Comparison of ENCODE assay signal across 1 cellular context in genomic region chr18:69943021-69943420, GRCh38.
TF ChIP-seq lines count a peak whose summit lies in the region.

No MANE protein-coding gene starts in this region.

TF ChIP-seq in HCT116, 20 proteins besides CTCF, POLR2A, EP300 and RAD21 (continued from another document):
- no peak for TF ChIP-seq ZFX (IDR thresholded peaks at IDR 0.05)
- TF ChIP-seq, protein P1, sequence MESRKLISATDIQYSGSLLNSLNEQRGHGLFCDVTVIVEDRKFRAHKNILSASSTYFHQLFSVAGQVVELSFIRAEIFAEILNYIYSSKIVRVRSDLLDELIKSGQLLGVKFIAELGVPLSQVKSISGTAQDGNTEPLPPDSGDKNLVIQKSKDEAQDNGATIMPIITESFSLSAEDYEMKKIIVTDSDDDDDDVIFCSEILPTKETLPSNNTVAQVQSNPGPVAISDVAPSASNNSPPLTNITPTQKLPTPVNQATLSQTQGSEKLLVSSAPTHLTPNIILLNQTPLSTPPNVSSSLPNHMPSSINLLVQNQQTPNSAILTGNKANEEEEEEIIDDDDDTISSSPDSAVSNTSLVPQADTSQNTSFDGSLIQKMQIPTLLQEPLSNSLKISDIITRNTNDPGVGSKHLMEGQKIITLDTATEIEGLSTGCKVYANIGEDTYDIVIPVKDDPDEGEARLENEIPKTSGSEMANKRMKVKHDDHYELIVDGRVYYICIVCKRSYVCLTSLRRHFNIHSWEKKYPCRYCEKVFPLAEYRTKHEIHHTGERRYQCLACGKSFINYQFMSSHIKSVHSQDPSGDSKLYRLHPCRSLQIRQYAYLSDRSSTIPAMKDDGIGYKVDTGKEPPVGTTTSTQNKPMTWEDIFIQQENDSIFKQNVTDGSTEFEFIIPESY (IDR thresholded peaks at IDR 0.05; ENCODE audit: extremely low read depth, insufficient replicate concordance, low read length), result no peak
